In genomic region chr1:224894915-224895314, GRCh38 we compare ENCODE assay signal across 10 cellular contexts. TPM values are rescaled to one million over a fixed set of nuclear protein-coding genes. Genes with fewer than 3 reads are reported as not detected.
DNase-seq lines count a peak whose midpoint lies in the region; ATAC-seq and TF ChIP-seq lines count a peak whose summit lies in the region.
"Had no signal": no experiment of that assay in that cellular context is flagged by ENCODE, and none has a peak within 500 bp of the region (broad histone marks: within the 10 kb centered on the region; RNA-seq: fewer than 3 reads in every experiment).

No MANE protein-coding gene starts in this region.

- H3K4me3 ChIP-seq in GM12875 (ENCODE audit: low read depth, low read length) (no peak overlapping the region), OCI-LY7 (ENCODE audit: low read depth, low read length, poor library complexity, severe bottlenecking) (no peak overlapping the region), fibroblast of the aortic adventitia (ENCODE audit: low read depth, low read length) (no peak overlapping the region)

- POLR2A ChIA-PET in OCI-LY7 (lab: Charles Lee): interaction anchor here (0.6 to 1.1 kb wide), 5 partner anchors 13 to 591 kb away, joined by 3 to 4 read pairs (median 3); no protein-coding TSS in a partner anchor

- peaks cover 0 to 7% of the 10 kb centered on the region in 2 donors for H3K27me3 Mint-ChIP-seq in natural killer cell treated with Interleukin-12 subunit alpha and Interleukin-12 subunit beta and Interleukin-15 and Interleukin-18, amount 100 ng/mL, for 72 hours

- intact Hi-C loops in OCI-LY7 (cut with micrococcal nuclease; ENCODE audit: unreplicated experiment): no loop called here

- DNase-seq in A172 (ENCODE audit: low spot score) (peak; percentile 58), OCI-LY7 (ENCODE audit: low spot score) (peak; percentile 15), fibroblast of the aortic adventitia (ENCODE audit: low read depth) (peak; percentile 29), HuH-7.5 (ENCODE audit: low spot score) (no peak)
- DNase-seq in natural killer cell treated with Interleukin-12 subunit alpha and Interleukin-12 subunit beta and Interleukin-15 and Interleukin-18, amount 100 ng/mL, for 72 hours (ENCODE audit: low spot score): no peak
- DNase-seq: effector CD8-positive, alpha-beta T cell; NCI-H187 had no signal

- ATAC-seq in GM21447 (IDR thresholded peaks at IDR 0.05; ENCODE audit: unreplicated experiment): no peak
- ATAC-seq in natural killer cell treated with Interleukin-12 subunit alpha and Interleukin-12 subunit beta and Interleukin-15 and Interleukin-18, amount 100 ng/mL, for 72 hours: no peak
- no peak for ATAC-seq in GM18870 (IDR thresholded peaks at IDR 0.05; ENCODE audit: unreplicated experiment)

- no peaks in the 10 kb centered on the region for H3K4me1 Mint-ChIP-seq in natural killer cell treated with Interleukin-12 subunit alpha and Interleukin-12 subunit beta and Interleukin-15 and Interleukin-18, amount 100 ng/mL, for 72 hours (ENCODE audit: low read depth in 2 of 2)

- no peaks in the 10 kb centered on the region for H3K36me3 ChIP-seq in OCI-LY7 (ENCODE audit: insufficient read depth, low read length)

- 0 out of 2 replicates have a peak, but pooled peaks have one; percentile 32 for TF ChIP-seq CTCF in GM12875 (IDR thresholded peaks at IDR 0.05; ENCODE audit: borderline replicate concordance, insufficient read depth, low read depth, low read length)
- peak; percentile 65 for TF ChIP-seq CTCF in OCI-LY7 (conservative IDR thresholded peaks at IDR 0.05; ENCODE audit: low read length)
- TF ChIP-seq CTCF in fibroblast of the aortic adventitia (IDR thresholded peaks at IDR 0.05; ENCODE audit: insufficient read depth, low read length): peak; percentile 34

- BruUV-seq in OCI-LY7 (replicated peaks; lab: Mats Ljungman, UMichigan): no TSS peak

- H3K27ac Mint-ChIP-seq in natural killer cell treated with Interleukin-12 subunit alpha and Interleukin-12 subunit beta and Interleukin-15 and Interleukin-18, amount 100 ng/mL, for 72 hours: no peak overlapping the region

- H3K4me3 Mint-ChIP-seq in natural killer cell treated with Interleukin-12 subunit alpha and Interleukin-12 subunit beta and Interleukin-15 and Interleukin-18, amount 100 ng/mL, for 72 hours: no peak overlapping the region

- no peak overlapping the region for H3K4me2 ChIP-seq in OCI-LY7 (ENCODE audit: low read length)

- no peak overlapping the region for H2AFZ ChIP-seq in OCI-LY7 (ENCODE audit: low read length)

- H3K9me2 ChIP-seq in OCI-LY7 (ENCODE audit: insufficient read depth, low read length): no peaks in the 10 kb centered on the region

- H3K79me2 ChIP-seq in OCI-LY7 (ENCODE audit: insufficient read depth, low read depth, low read length): no peaks in the 10 kb centered on the region

- no peaks in the 10 kb centered on the region for H4K20me1 ChIP-seq in OCI-LY7 (ENCODE audit: insufficient read depth, low read length)

- no peaks in the 10 kb centered on the region for H3K9me3 ChIP-seq in OCI-LY7 (ENCODE audit: low read length)

- CTCF ChIA-PET in OCI-LY7 (lab: Charles Lee; ENCODE audit: unreplicated experiment): interaction anchor here (0.5 to 1.1 kb wide), 3 partner anchors 18 to 251 kb away, joined by 3 read pairs; no protein-coding TSS in a partner anchor

- no peak overlapping the region for H3K27ac ChIP-seq in OCI-LY7 (ENCODE audit: low read depth, low read length, poor library complexity, severe bottlenecking)

- no peaks in the 10 kb centered on the region for H3K4me1 ChIP-seq in OCI-LY7 (ENCODE audit: insufficient read depth, low read length, poor library complexity, severe bottlenecking)

- H3K36me3 Mint-ChIP-seq in natural killer cell treated with Interleukin-12 subunit alpha and Interleukin-12 subunit beta and Interleukin-15 and Interleukin-18, amount 100 ng/mL, for 72 hours: no peaks in the 10 kb centered on the region

- H3K9me3 Mint-ChIP-seq in natural killer cell treated with Interleukin-12 subunit alpha and Interleukin-12 subunit beta and Interleukin-15 and Interleukin-18, amount 100 ng/mL, for 72 hours: peaks cover 7% of the 10 kb centered on the region

RNA-seq across cellular contexts. Expression of gene DNAH14, which starts 34.6 kb away (rescaled TPM):
- not detected in 2 replicates for total RNA-seq in A172 (2014; rRNA removed; shearing (Covaris generic))
- not detected in 2 replicates for total RNA-seq in OCI-LY7 (2014; rRNA removed; shearing (Covaris generic))
- total RNA-seq in OCI-LY7 (2022) (not detected in 2 replicates), fibroblast of the aortic adventitia (ENCODE audit: low replicate concordance) (12.7 and 33.9 TPM in 2 replicates)
- total RNA-seq in natural killer cell treated with Interleukin-12 subunit alpha and Interleukin-12 subunit beta and Interleukin-15 and Interleukin-18, amount 100 ng/mL, for 72 hours: 1 to 10 TPM; 1.4 to 1.7 TPM

Comparison
In these comparisons a context has a peak if more than half of its experiments do, and no peak if none do; other contexts are left out.
1. DNase-seq: peak in A172 (single experiment), OCI-LY7 (single experiment) and fibroblast of the aortic adventitia (single experiment); none in natural killer cell treated with Interleukin-12 subunit alpha and Interleukin-12 subunit beta and Interleukin-15 and Interleukin-18, amount 100 ng/mL, for 72 hours (single experiment) and HuH-7.5 (single experiment).
2. Peak in every context shown above with its lines, with median percentiles within 50 percentile points of each other: CTCF ChIP-seq.